In genomic region chr1:43067233-43067745, GRCh38 we compare ENCODE assay signal across 12 cellular contexts.
A peak's percentile ranks its signal among the peaks of the same experiment; 100 is the strongest.
DNase-seq lines count a peak whose midpoint lies in the region; ATAC-seq and TF ChIP-seq lines count a peak whose summit lies in the region.
"Had no signal": no experiment of that assay in that cellular context is flagged by ENCODE, and none has a peak within 500 bp of the region (broad histone marks: within the 10 kb centered on the region; RNA-seq: fewer than 3 reads in every experiment).

No MANE protein-coding gene starts in this region.

- no peak overlapping the region for H3K4me3 ChIP-seq in upper lobe of left lung

- H3K4me1 Mint-ChIP-seq in activated naive CD4-positive, alpha-beta T cell treated with anti-CD3 and anti-CD28 coated beads for 36 hours (ENCODE audit: low read depth), result peaks cover 9% of the 10 kb centered on the region
- H3K4me1 Mint-ChIP-seq in activated T-helper 17 cell treated with anti-CD3 and anti-CD28 coated beads, Interleukin-2, amount 50 U/mL, for 72 hours, result no peaks in the 10 kb centered on the region
- H3K4me1 Mint-ChIP-seq in type B pancreatic cell (ENCODE audit: unreplicated experiment), result peaks cover 24% of the 10 kb centered on the region

- no peak overlapping the region for H3K27ac Mint-ChIP-seq in activated naive CD4-positive, alpha-beta T cell treated with anti-CD3 and anti-CD28 coated beads for 36 hours
- H3K27ac Mint-ChIP-seq in activated T-helper 17 cell treated with anti-CD3 and anti-CD28 coated beads, Interleukin-2, amount 50 U/mL, for 72 hours, result no peak overlapping the region
- no peak overlapping the region for H3K27ac Mint-ChIP-seq in type B pancreatic cell

- H3K4me3 Mint-ChIP-seq in activated naive CD4-positive, alpha-beta T cell treated with anti-CD3 and anti-CD28 coated beads for 36 hours, result peak overlapping the region; percentile 13
- H3K4me3 Mint-ChIP-seq in activated T-helper 17 cell treated with anti-CD3 and anti-CD28 coated beads, Interleukin-2, amount 50 U/mL, for 72 hours, result peak overlapping the region; percentile 56
- peak overlapping the region; percentile 70 for H3K4me3 Mint-ChIP-seq in type B pancreatic cell

- no peaks in the 10 kb centered on the region for H3K9me3 Mint-ChIP-seq in activated naive CD4-positive, alpha-beta T cell treated with anti-CD3 and anti-CD28 coated beads for 36 hours
- H3K9me3 Mint-ChIP-seq in activated T-helper 17 cell treated with anti-CD3 and anti-CD28 coated beads, Interleukin-2, amount 50 U/mL, for 72 hours, result no peaks in the 10 kb centered on the region
- no peaks in the 10 kb centered on the region for H3K9me3 Mint-ChIP-seq in type B pancreatic cell

- no peaks in the 10 kb centered on the region for H3K27me3 Mint-ChIP-seq in activated naive CD4-positive, alpha-beta T cell treated with anti-CD3 and anti-CD28 coated beads for 36 hours (ENCODE audit: low read depth)
- no peaks in the 10 kb centered on the region for H3K27me3 Mint-ChIP-seq in activated T-helper 17 cell treated with anti-CD3 and anti-CD28 coated beads, Interleukin-2, amount 50 U/mL, for 72 hours
- no peaks in the 10 kb centered on the region for H3K27me3 Mint-ChIP-seq in type B pancreatic cell

- H3K4me1 ChIP-seq in upper lobe of left lung, result peaks cover 8 to 10% (median 9%) of the 10 kb centered on the region in 4 donors

- WGBS in upper lobe of left lung, 2 donors, result 93 to 100% methylated on average over 4 to 6 of the region's 6 CpGs

- no peaks in the 10 kb centered on the region for H3K36me3 Mint-ChIP-seq in activated naive CD4-positive, alpha-beta T cell treated with anti-CD3 and anti-CD28 coated beads for 36 hours (ENCODE audit: low read depth)
- H3K36me3 Mint-ChIP-seq in activated T-helper 17 cell treated with anti-CD3 and anti-CD28 coated beads, Interleukin-2, amount 50 U/mL, for 72 hours (ENCODE audit: low read depth), result no peaks in the 10 kb centered on the region
- H3K36me3 Mint-ChIP-seq in type B pancreatic cell, result no peaks in the 10 kb centered on the region

- ATAC-seq in activated T-helper 17 cell treated with anti-CD3 and anti-CD28 coated beads, Interleukin-2, amount 50 U/mL, for 72 hours (replicated peaks), result no peak
- no peak for ATAC-seq in upper lobe of left lung (ENCODE audit: low FRiP score in 2 of 2)
- ATAC-seq in GM21619 (IDR thresholded peaks at IDR 0.05; ENCODE audit: unreplicated experiment), result no peak

- DNase-seq in activated naive CD4-positive, alpha-beta T cell treated with anti-CD3 and anti-CD28 coated beads for 36 hours, result no peak
- no peak for DNase-seq in activated naive CD4-positive, alpha-beta T cell treated with anti-CD3 and anti-CD28 coated beads, Interleukin-2, amount 50 U/mL, for 16 hours
- peak; percentile 71 for DNase-seq in mesenteric fat pad (ENCODE audit: low spot score)
- no peak for DNase-seq in type B pancreatic cell (ENCODE audit: extremely low spot score, unreplicated experiment)
- no peak for DNase-seq in upper lobe of left lung
- no peak for DNase-seq in GM19240 (ENCODE audit: insufficient read length, low spot score)
- DNase-seq: occipital lobe; Peyer's patch; stimulated activated CD4-positive, alpha-beta T cell treated with anti-CD3 and anti-CD28 coated beads, Interleukin-2, amount 100 ng/mL, for 48 hours; stimulated activated CD8-positive, alpha-beta memory T cell treated with anti-CD3 and anti-CD28 coated beads, Interleukin-4, amount 100 ng/mL, for 48 hours had no signal

- peaks cover 0 to 8% (median 4%) of the 10 kb centered on the region in 4 donors for H3K27me3 ChIP-seq in upper lobe of left lung
- H3K27me3 ChIP-seq: Peyer's patch had no signal

- no peak for TF ChIP-seq POLR2A in upper lobe of left lung (IDR thresholded peaks at IDR 0.05)

- H3K36me3 ChIP-seq in upper lobe of left lung, result no peaks in the 10 kb centered on the region
- H3K36me3 ChIP-seq: Peyer's patch had no signal

- no peak overlapping the region for H3K27ac ChIP-seq in upper lobe of left lung

- TF ChIP-seq CTCF in type B pancreatic cell (conservative IDR thresholded peaks at IDR 0.05) (no peak), upper lobe of left lung (IDR thresholded peaks at IDR 0.05) (no peak)

- TF ChIP-seq EP300 in upper lobe of left lung (IDR thresholded peaks at IDR 0.05), result no peak

- CTCF ChIA-PET in activated naive CD4-positive, alpha-beta T cell treated with anti-CD3 and anti-CD28 coated beads for 36 hours (lab: Charles Lee), result no interaction called here

- no peaks in the 10 kb centered on the region for H3K9me3 ChIP-seq in upper lobe of left lung
- H3K9me3 ChIP-seq: Peyer's patch had no signal

- intact Hi-C loops in activated naive CD4-positive, alpha-beta T cell treated with anti-CD3 and anti-CD28 coated beads for 36 hours (cut with micrococcal nuclease), result no loop called here

Comparison
In these comparisons a context has a peak if more than half of its experiments do, and no peak if none do; other contexts are left out.
1. H3K4me3 Mint-ChIP-seq: peak in every context shown above with its lines; median percentile 70 in type B pancreatic cell; 56 in activated T-helper 17 cell treated with anti-CD3 and anti-CD28 coated beads, Interleukin-2, amount 50 U/mL, for 72 hours; 13 in activated naive CD4-positive, alpha-beta T cell treated with anti-CD3 and anti-CD28 coated beads for 36 hours.